ENCODE assay signal across 8 cellular contexts in genomic region chr7:152462995-152463713, GRCh38. TPM values are rescaled to one million over a fixed set of nuclear protein-coding genes. Genes with fewer than 3 reads are reported as not detected.
DNase-seq lines count a peak whose midpoint lies in the region; ATAC-seq and TF ChIP-seq lines count a peak whose summit lies in the region.

No MANE protein-coding gene starts in this region.

- TF ChIP-seq CTCF in Peyer's patch (IDR thresholded peaks at IDR 0.05) (no peak), mucosa of descending colon (IDR thresholded peaks at IDR 0.05) (no peak), uterus (IDR thresholded peaks at IDR 0.05) (no peak)

- H3K27ac ChIP-seq in Peyer's patch (peak overlapping the region; percentile 82 to 100 (median 98)), uterus (peak overlapping the region; percentile 91 to 94)

- H3K27me3 ChIP-seq in Peyer's patch: no peaks in the 10 kb centered on the region
- no peaks in the 10 kb centered on the region for H3K27me3 ChIP-seq in endocrine pancreas (ENCODE audit: control insufficient read depth, insufficient read depth, low read length)
- no peaks in the 10 kb centered on the region for H3K27me3 ChIP-seq in uterus

- peak overlapping the region; percentile 61 to 97 (median 85) for H3K4me3 ChIP-seq in Peyer's patch
- peak overlapping the region; percentile 78 for H3K4me3 ChIP-seq in endocrine pancreas (ENCODE audit: control insufficient read depth, insufficient read depth, low read length)
- peak overlapping the region; percentile 32 for H3K4me3 ChIP-seq in mucosa of descending colon
- peak overlapping the region; percentile 59 to 68 for H3K4me3 ChIP-seq in uterus

- TF ChIP-seq POLR2A in Peyer's patch (IDR thresholded peaks at IDR 0.05): peak; percentile 72 to 80
- peak; percentile 18 to 49 for TF ChIP-seq POLR2A in uterus (IDR thresholded peaks at IDR 0.05)

- intact Hi-C loops in mucosa of descending colon (cut with DNase I, micrococcal nuclease) (no loop called here), uterus (cut with DNase I; ENCODE audit: low total_unique reads) (no loop called here)

- H3K4me1 ChIP-seq in Peyer's patch (peaks cover 0 to 11% (median 2%) of the 10 kb centered on the region in 4 donors), endocrine pancreas (ENCODE audit: control insufficient read depth, insufficient read depth, low read length) (no peaks in the 10 kb centered on the region), mucosa of descending colon (ENCODE audit: low read depth) (peaks cover 12% of the 10 kb centered on the region), uterus (peaks cover 0 to 6% of the 10 kb centered on the region in 2 donors)

- DNase-seq in DMS79 (lab: John Stamatoyannopoulos, UW) (peak; percentile 54), Peyer's patch (no peak), mucosa of descending colon (peak in 1 of 3 donors; percentile 50), uterus (peak; percentile 66 to 67), COLO668 (lab: John Stamatoyannopoulos, UW; ENCODE audit: unreplicated experiment) (no peak)

- peak overlapping the region; percentile 81 for H3K9ac ChIP-seq in endocrine pancreas (ENCODE audit: control insufficient read depth, insufficient read depth, low read length)

- H3K36me3 ChIP-seq in Peyer's patch (no peaks in the 10 kb centered on the region), endocrine pancreas (ENCODE audit: control insufficient read depth, insufficient read depth, low read length) (no peaks in the 10 kb centered on the region), mucosa of descending colon (ENCODE audit: low read depth) (no peaks in the 10 kb centered on the region), uterus (no peaks in the 10 kb centered on the region)

- ATAC-seq in GM19372 (IDR thresholded peaks at IDR 0.05; ENCODE audit: low read depth, unreplicated experiment): peak; percentile 12
- peak; percentile 38 for ATAC-seq in HG03378 (IDR thresholded peaks at IDR 0.05; ENCODE audit: unreplicated experiment)
- ATAC-seq in mucosa of descending colon: peak; percentile 3

- H3K9me3 ChIP-seq in Peyer's patch (no peaks in the 10 kb centered on the region), endocrine pancreas (ENCODE audit: control insufficient read depth, low read length) (no peaks in the 10 kb centered on the region), mucosa of descending colon (no peaks in the 10 kb centered on the region), uterus (no peaks in the 10 kb centered on the region)

RNA-seq across cellular contexts. Expression of gene KMT2C, which starts 27.4 kb away (rescaled TPM):
- total RNA-seq in Peyer's patch (100 to 1,000 TPM in 3 of 4 donors, 10 to 100 TPM in 1; 84.2 to 185 (median 111) TPM), mucosa of descending colon (100 to 1,000 TPM in 2 of 3 donors, 10 to 100 TPM in 1; 79.6 to 121 (median 102) TPM), uterus (100 to 1,000 TPM in 2 of 4 donors, 10 to 100 TPM in 2; 30.5 to 177 (median 90.0) TPM)

Comparison
In these comparisons a context has a peak if more than half of its experiments do, and no peak if none do; other contexts are left out.
1. DNase-seq: peak in DMS79 (single experiment) and uterus (2 of 2); none in Peyer's patch (0 of 3) and COLO668 (single experiment).
2. H3K4me3 ChIP-seq: peak in every context shown above with its lines; median percentile 85 in Peyer's patch; 78 in endocrine pancreas; 64 in uterus; 32 in mucosa of descending colon.
3. Peak in every context shown above with its lines, with median percentiles within 50 percentile points of each other: ATAC-seq.